30 cellular contexts compared by ENCODE assay signal in genomic region chr9:89619019-89619418, GRCh38. TPM values are rescaled to one million over a fixed set of nuclear protein-coding genes. Genes with fewer than 3 reads are reported as not detected.
DNase-seq lines count a peak whose midpoint lies in the region; ATAC-seq, FAIRE-seq and TF ChIP-seq lines count a peak whose summit lies in the region.
"Had no signal": no experiment of that assay in that cellular context is flagged by ENCODE, and none has a peak within 500 bp of the region (broad histone marks: within the 10 kb centered on the region; RNA-seq: fewer than 3 reads in every experiment).

No MANE protein-coding gene starts in this region.

- no peak overlapping the region for H2AK5ac ChIP-seq in H1 (ENCODE audit: low read depth, low read length)

- H3K14ac ChIP-seq in H1 (ENCODE audit: insufficient read length) = no peak overlapping the region

- no peak overlapping the region for H4K8ac ChIP-seq in H1 (ENCODE audit: extremely low read depth, insufficient read depth, low read length)

- H3K4me3 ChIP-seq in H1 (ENCODE audit: extremely low read depth in 1 of 4, insufficient read depth in 2 of 4, low read depth in 3 of 4, low read length in 4 of 4) (no peak overlapping the region), neural progenitor cell (no peak overlapping the region)
- H3K4me3 ChIP-seq: colonic mucosa, left ventricle myocardium inferior, stomach had no signal

- DNase-seq in NCI-H524 (lab: John Stamatoyannopoulos, UW) = peak; percentile 45 to 60
- no peak for DNase-seq in NCI-H524 treated with DMSO at 0.1 percent for 48 hours (lab: John Stamatoyannopoulos, UW)
- DNase-seq in HEK293T (ENCODE audit: extremely low spot score) = peak; percentile 21
- DNase-seq in H1 (ENCODE audit: low read depth in 1 of 2, low spot score in 2 of 2) = no peak
- peak; percentile 51 for DNase-seq in neural progenitor cell (ENCODE audit: low spot score)
- no peak for DNase-seq in activated CD8-positive, alpha-beta memory T cell treated with anti-CD3 and anti-CD28 coated beads, Interleukin-2, amount 50 U/mL, for 4 hours
- no peak for DNase-seq in retina
- DNase-seq: activated CD4-positive, alpha-beta memory T cell treated with anti-CD3 and anti-CD28 coated beads for 36 hours; activated CD4-positive, alpha-beta T cell treated with anti-CD3 and anti-CD28 coated beads for 1 hour; activated naive CD8-positive, alpha-beta T cell treated with anti-CD3 and anti-CD28 coated beads, Interleukin-2, amount 10 ng/mL, durations not matched to agents 7 days and 5 days; AML-193; CD4-positive, alpha-beta memory T cell; colonic mucosa; effector CD8-positive, alpha-beta T cell; EL; HCEC 1CT; IMR-90; left ventricle myocardium inferior; NCI-H146; NCI-H526 treated with DMSO at 0.1 percent for 48 hours; right cardiac atrium; stimulated activated CD4-positive, alpha-beta T cell treated with anti-CD3 and anti-CD28 coated beads, Interleukin-2, amount 100 ng/mL, for 24 hours; stomach had no signal

- H3K4me1 Mint-ChIP-seq in neural progenitor cell = peaks cover 40% of the 10 kb centered on the region
- H3K4me1 Mint-ChIP-seq: CD4-positive, alpha-beta memory T cell had no signal

- no peaks in the 10 kb centered on the region for H3K36me3 Mint-ChIP-seq in neural progenitor cell
- H3K36me3 Mint-ChIP-seq: activated CD4-positive, alpha-beta memory T cell treated with anti-CD3 and anti-CD28 coated beads for 36 hours; activated naive CD8-positive, alpha-beta T cell treated with anti-CD3 and anti-CD28 coated beads, Interleukin-2, amount 10 ng/mL, durations not matched to agents 7 days and 5 days; CD4-positive, alpha-beta memory T cell had no signal

- H4K20me1 ChIP-seq in H1 (replicated peaks in 1 of 2; ENCODE audit: control insufficient read depth in 1 of 2, insufficient read depth in 2 of 2, low read length in 2 of 2) (no peaks in the 10 kb centered on the region), neural progenitor cell (ENCODE audit: low read depth) (peaks cover 6% of the 10 kb centered on the region)

- H2BK5ac ChIP-seq in H1 (ENCODE audit: low read depth, low read length) = no peak overlapping the region

- 89% methylated on average over 1 of the region's 1 CpG; no CpG with 5 or more reads in 1 of the 2 experiments for whole genome bisulfite sequencing in H1 (ENCODE audit: extremely low coverage in 1 of 2, insufficient coverage in 1 of 2, insufficient read length in 1 of 2, insufficient replicate concordance in 2 of 2, low coverage in 1 of 2, low lambda C conversion rate in 2 of 2, missing lambda C conversion rate in 1 of 2), 2 experiments

- H2AFZ ChIP-seq in H1 (ENCODE audit: low read length) (no peak overlapping the region), neural progenitor cell (replicated peaks) (no peak overlapping the region)

- H3K4me3 Mint-ChIP-seq in neural progenitor cell = no peak overlapping the region
- H3K4me3 Mint-ChIP-seq: activated CD4-positive, alpha-beta memory T cell treated with anti-CD3 and anti-CD28 coated beads for 36 hours; activated naive CD8-positive, alpha-beta T cell treated with anti-CD3 and anti-CD28 coated beads, Interleukin-2, amount 10 ng/mL, durations not matched to agents 7 days and 5 days; CD4-positive, alpha-beta memory T cell had no signal

- H4K91ac ChIP-seq in H1 (replicated peaks; ENCODE audit: insufficient read length, low read length) = no peak overlapping the region

- H3K27ac ChIP-seq in H1 (ENCODE audit: low read depth, low read length) = no peak overlapping the region
- H3K27ac ChIP-seq in neural progenitor cell = no peak overlapping the region
- H3K27ac ChIP-seq: colonic mucosa, left ventricle myocardium inferior had no signal

- H2BK20ac ChIP-seq in H1 (ENCODE audit: low read length) = no peak overlapping the region

- TF ChIP-seq POLR2A in H1 (IDR thresholded peaks at IDR 0.05; ENCODE audit: control extremely low read depth in 1 of 2, low read depth in 2 of 2, low read length in 2 of 2) = no peak

- no peak overlapping the region for H2BK12ac ChIP-seq in H1 (ENCODE audit: low read depth, low read length)

- H3K56ac ChIP-seq in H1 (replicated peaks; ENCODE audit: insufficient read length, low read depth, low read length) = no peak overlapping the region

- H3K23me2 ChIP-seq in H1 (ENCODE audit: low read depth, low read length) = no peaks in the 10 kb centered on the region; the same call in 1 of the 2 replicates

- H3K27me3 Mint-ChIP-seq in neural progenitor cell (ENCODE audit: insufficient read depth, low read depth) = peaks cover 22% of the 10 kb centered on the region
- H3K27me3 Mint-ChIP-seq: activated CD4-positive, alpha-beta memory T cell treated with anti-CD3 and anti-CD28 coated beads for 36 hours; CD4-positive, alpha-beta memory T cell had no signal

- POLR2A ChIA-PET in HEK293T (lab: Yijun Ruan, JAX) = no interaction called here
- POLR2A ChIA-PET in H1 (lab: Charles Lee; ENCODE audit: partially characterized antibody) = interaction anchor here (5.9 to 11.9 kb wide), 2 partner anchors 8 to 14 kb away, joined by 33 to 107 read pairs; partner anchors contain the start of gene GADD45G

- no peak overlapping the region for H3K27ac Mint-ChIP-seq in neural progenitor cell
- H3K27ac Mint-ChIP-seq: activated CD4-positive, alpha-beta memory T cell treated with anti-CD3 and anti-CD28 coated beads for 36 hours; activated naive CD8-positive, alpha-beta T cell treated with anti-CD3 and anti-CD28 coated beads, Interleukin-2, amount 10 ng/mL, durations not matched to agents 7 days and 5 days; CD4-positive, alpha-beta memory T cell had no signal

- no peaks in the 10 kb centered on the region for H3F3A ChIP-seq in neural progenitor cell (ENCODE audit: low read depth)

- TF ChIP-seq RAD21 in H1 (IDR thresholded peaks at IDR 0.05 in 1 of 2, conservative IDR thresholded peaks at IDR 0.05 in 1 of 2; ENCODE audit: low read depth in 2 of 2, low read length in 2 of 2) = peak; percentile 10 to 36; a peak in 1 of 4 replicates

- TF ChIP-seq CTCF in H1 (IDR thresholded peaks at IDR 0.05; ENCODE audit: control extremely low read depth in 1 of 3, insufficient read depth in 1 of 3, low read depth in 1 of 3, low read length in 3 of 3) (peak in 2 of 3 experiments; percentile 40 to 60; a peak in 3 of 4 replicates), neural progenitor cell (IDR thresholded peaks at IDR 0.05) (peak; percentile 15)

- H3K36me3 ChIP-seq in H1 (ENCODE audit: control insufficient read depth in 2 of 4, insufficient read depth in 4 of 4, low read length in 3 of 4) = no peaks in the 10 kb centered on the region
- H3K36me3 ChIP-seq in neural progenitor cell = no peaks in the 10 kb centered on the region
- H3K36me3 ChIP-seq: colonic mucosa, left ventricle myocardium inferior, stomach had no signal

- no peak overlapping the region for H3K18ac ChIP-seq in H1 (ENCODE audit: extremely low read depth, low read length)

- no peak overlapping the region for H3K23ac ChIP-seq in H1 (ENCODE audit: insufficient read length)

- no peak overlapping the region for H4K5ac ChIP-seq in H1 (ENCODE audit: insufficient read length, low read depth, low read length)

- H3K4me2 ChIP-seq in H1 (ENCODE audit: insufficient read depth in 1 of 2, low read depth in 2 of 2, low read length in 2 of 2) (no peak overlapping the region; a peak in 1 of 4 replicates), neural progenitor cell (no peak overlapping the region)

- H3K9ac ChIP-seq in H1 (replicated peaks in 1 of 4; ENCODE audit: extremely low read depth in 1 of 4, low read depth in 3 of 4, low read length in 3 of 4) (no peak overlapping the region), neural progenitor cell (no peak overlapping the region)

- CTCF ChIA-PET in HEK293T (lab: Yijun Ruan, JAX) (interaction anchor here (1.0 to 2.1 kb wide), 2 partner anchors 16 to 25 kb away, joined by 4 to 9 read pairs; no protein-coding TSS in a partner anchor), H1 (lab: Charles Lee; ENCODE audit: partially characterized antibody) (interaction anchor here (0.6 to 8.6 kb wide), 30 partner anchors 9 to 483 kb away, joined by 3 to 65 read pairs (median 4); partner anchors contain the start of gene GADD45G)

- no peak overlapping the region for H2BK120ac ChIP-seq in H1 (replicated peaks; ENCODE audit: low read depth, low read length)

- no peak for TF ChIP-seq EP300 in H1 (IDR thresholded peaks at IDR 0.05; ENCODE audit: borderline replicate concordance in 1 of 2, low read depth in 2 of 2, low read length in 2 of 2)

- H3K9me3 ChIP-seq in H1 (ENCODE audit: insufficient read depth in 2 of 2, low read depth in 1 of 2, low read length in 1 of 2) = no peaks in the 10 kb centered on the region
- H3K9me3 ChIP-seq in neural progenitor cell (ENCODE audit: low read depth) = no peaks in the 10 kb centered on the region
- H3K9me3 ChIP-seq: colonic mucosa, left ventricle myocardium inferior, stomach had no signal

- H3K27me3 ChIP-seq in H1 (replicated peaks in 1 of 4; ENCODE audit: control insufficient read depth in 3 of 4, extremely low read depth in 1 of 4, insufficient read depth in 3 of 4, low read length in 3 of 4) = 0 out of 7 replicates have a peak, but pooled peaks cover 0 to 3% (median 0%) of the 10 kb centered on the region in 4 experiments
- no peaks in the 10 kb centered on the region for H3K27me3 ChIP-seq in neural progenitor cell
- H3K27me3 ChIP-seq: colonic mucosa, stomach had no signal

- H3K4me1 ChIP-seq in H1 (replicated peaks in 1 of 4; ENCODE audit: control insufficient read depth in 3 of 4, insufficient read depth in 4 of 4, low read length in 3 of 4) (peaks cover 0 to 24% (median 7%) of the 10 kb centered on the region in 4 experiments), neural progenitor cell (peaks cover 25% of the 10 kb centered on the region)
- H3K4me1 ChIP-seq: colonic mucosa had no signal

- no peak overlapping the region for H2BK15ac ChIP-seq in H1 (ENCODE audit: low read length)

- FAIRE-seq in H1 (lab: Jason Lieb, UNC) = peak; percentile 73
- FAIRE-seq: astrocyte, D721Med, GM12891, keratinocyte had no signal

- H3K9me3 Mint-ChIP-seq in neural progenitor cell = no peaks in the 10 kb centered on the region
- H3K9me3 Mint-ChIP-seq: activated CD4-positive, alpha-beta memory T cell treated with anti-CD3 and anti-CD28 coated beads for 36 hours; activated naive CD8-positive, alpha-beta T cell treated with anti-CD3 and anti-CD28 coated beads, Interleukin-2, amount 10 ng/mL, durations not matched to agents 7 days and 5 days; CD4-positive, alpha-beta memory T cell had no signal

- H3K4ac ChIP-seq in H1 (replicated peaks; ENCODE audit: insufficient read length, low read depth, low read length) = no peak overlapping the region

- H3K79me2 ChIP-seq in H1 (ENCODE audit: control insufficient read depth in 1 of 2, insufficient read depth in 2 of 2, low read length in 2 of 2) = no peaks in the 10 kb centered on the region
- no peaks in the 10 kb centered on the region for H3K79me2 ChIP-seq in neural progenitor cell (ENCODE audit: low read depth)

- no peak for ATAC-seq in GM19455 (IDR thresholded peaks at IDR 0.05; ENCODE audit: unreplicated experiment)
- ATAC-seq: Panc1, right cardiac atrium had no signal

- no peaks in the 10 kb centered on the region for H3K79me1 ChIP-seq in H1 (ENCODE audit: low read depth, low read length)

RNA-seq across cellular contexts. Expression of gene GADD45G, which starts 14.2 kb away (rescaled TPM):
- 7.0 and 9.2 TPM in 2 replicates for total RNA-seq in H1 (2021; fragmentation: NEBNext Ultra II Directional; extraction: Animal tissue kit (Norgen Biotek cat#: 25700))
- polyA plus RNA-seq in H1 (2011; rRNA removed) = 11.4 and 20.7 TPM in 2 replicates
- polyA plus RNA-seq in H1 (2011; cell fraction: cytosol; rRNA removed) = 9.8 TPM
- 16.9 TPM for polyA plus RNA-seq in H1 (2011; cell fraction: nucleus; rRNA removed)
- polyA plus RNA-seq in H1 (2012, experiment 1 of 2) = 5.2 to 17.2 TPM (median 11.3 TPM) in 4 replicates
- polyA plus RNA-seq in H1 (2012, experiment 2 of 2) = 4.4 TPM
- polyA plus RNA-seq in H1 (2013, experiment 1 of 2) = 7.4 TPM
- 5.6 TPM for polyA plus RNA-seq in H1 (2013, experiment 2 of 2)
- 1.5 and 2.4 TPM in 2 replicates for polyA minus RNA-seq in H1 (2011; rRNA and poly(A)+ RNA removed)
- 3.4 TPM for polyA minus RNA-seq in H1 (2011; cell fraction: cytosol; rRNA and poly(A)+ RNA removed)
- polyA minus RNA-seq in H1 (2011; cell fraction: nucleus; rRNA and poly(A)+ RNA removed) = 9.3 TPM
- 1.8 TPM in 1 of 2 replicates, not detected in the other for total RNA-seq in neural progenitor cell (ENCODE audit: low replicate concordance)
- total RNA-seq: epithelial cell of proximal tubule, IMR-90 had no signal

Comparison
In these comparisons a context has a peak if more than half of its experiments do, and no peak if none do; other contexts are left out.
1. DNase-seq: peak in NCI-H524 (2 of 2), HEK293T (single experiment) and neural progenitor cell (single experiment); none in NCI-H524 treated with DMSO at 0.1 percent for 48 hours (single experiment), H1 (0 of 2), activated CD8-positive, alpha-beta memory T cell treated with anti-CD3 and anti-CD28 coated beads, Interleukin-2, amount 50 U/mL, for 4 hours (single experiment) and retina (single experiment).